ENCODE assay signal across 9 cellular contexts in genomic region chr5:123429993-123430392, GRCh38. TPM values are rescaled to one million over a fixed set of nuclear protein-coding genes. Genes with fewer than 3 reads are reported as not detected.
DNase-seq lines count a peak whose midpoint lies in the region; ATAC-seq and TF ChIP-seq lines count a peak whose summit lies in the region.
"Had no signal": no experiment of that assay in that cellular context is flagged by ENCODE, and none has a peak within 500 bp of the region (broad histone marks: within the 10 kb centered on the region; RNA-seq: fewer than 3 reads in every experiment).

No MANE protein-coding gene starts in this region.

- peak overlapping the region; percentile 52 for H2AFZ ChIP-seq in DND-41 (ENCODE audit: low read depth, low read length)

- no peak for DNase-seq in DND-41
- DNase-seq in LHCN-M2 (ENCODE audit: low read depth) = peak; percentile 68
- peak; percentile 57 for DNase-seq in astrocyte of the hippocampus (ENCODE audit: low read depth, low spot score)
- no peak for DNase-seq in ACHN
- no peak for DNase-seq in cerebellar cortex (ENCODE audit: low spot score)
- DNase-seq in globus pallidus (ENCODE audit: low spot score) = no peak
- DNase-seq in posterior cingulate gyrus = no peak
- DNase-seq: NCI-H510A treated with DMSO at 0.1 percent for 48 hours had no signal

- ATAC-seq in DND-41 (ENCODE audit: insufficient read depth, low read depth) = peak; percentile 64; the same call in 1 of the 3 replicates

- H3K9ac ChIP-seq in DND-41 (ENCODE audit: low read depth, low read length) = no peak overlapping the region

- no peaks in the 10 kb centered on the region for H4K20me1 ChIP-seq in DND-41 (ENCODE audit: insufficient read depth, low read length)

- H3K4me1 ChIP-seq in DND-41 (ENCODE audit: insufficient read depth, low read length) (0 out of 2 replicates have a peak, but pooled peaks cover 4% of the 10 kb centered on the region), mesodermal cell (ENCODE audit: control insufficient read depth, insufficient read depth, low read length, poor library complexity, severe bottlenecking) (peaks cover 4% of the 10 kb centered on the region)

- no peak overlapping the region for H3K4me2 ChIP-seq in DND-41 (ENCODE audit: insufficient read depth, low read length)

- H3K4me3 ChIP-seq in DND-41 (ENCODE audit: low read depth in 1 of 2, low read length in 2 of 2) (no peak overlapping the region), mesodermal cell (ENCODE audit: extremely low read depth, insufficient read depth, low read length, poor library complexity, severe bottlenecking) (no peak overlapping the region)

- 91 to 100% methylated on average over 1 of the region's 2 CpGs for WGBS in mesodermal cell (ENCODE audit: insufficient coverage in 2 of 2), 2 experiments

- H3K36me3 ChIP-seq in DND-41 (ENCODE audit: insufficient read depth, low read length) (no peaks in the 10 kb centered on the region), mesodermal cell (ENCODE audit: control insufficient read depth, insufficient read depth, low read length) (no peaks in the 10 kb centered on the region)

- no peak for TF ChIP-seq CTCF in DND-41 (IDR thresholded peaks at IDR 0.05; ENCODE audit: borderline replicate concordance, extremely low read depth, low read length, poor library complexity, severe bottlenecking)

- in situ Hi-C loops in ACHN (cut with HindIII; ENCODE audit: low pct_ligation_motif_present, low pct_unique_long_range_greater_than_20kb, low sequenced_read_pairs) = no loop called here

- no peaks in the 10 kb centered on the region for H3K27me3 ChIP-seq in DND-41 (ENCODE audit: insufficient read depth, low read length, poor library complexity)

- intact Hi-C loops in posterior cingulate gyrus (cut with DNase I) = no loop called here

- H3K27ac ChIP-seq in DND-41 (ENCODE audit: low read length) (no peak overlapping the region), mesodermal cell (ENCODE audit: low read depth, low read length, severe bottlenecking) (peak overlapping the region; percentile 6)

- H3K79me2 ChIP-seq in DND-41 (ENCODE audit: insufficient read depth, low read length) = no peaks in the 10 kb centered on the region

- no peaks in the 10 kb centered on the region for H3K9me3 ChIP-seq in DND-41 (ENCODE audit: insufficient read depth, low read length, severe bottlenecking)
- no peaks in the 10 kb centered on the region for H3K9me3 ChIP-seq in mesodermal cell (ENCODE audit: control insufficient read depth, low read length)

RNA-seq across cellular contexts. Expression of gene CEP120, which starts 6.8 kb away (rescaled TPM):
- total RNA-seq in LHCN-M2 (2014; rRNA removed) = 19.8 and 24.6 TPM in 2 replicates
- polyA plus RNA-seq in LHCN-M2 (2012) = 2.5 TPM
- 19.2 TPM for polyA plus RNA-seq in mesodermal cell (2013, experiment 1 of 2)
- 21.2 TPM for polyA plus RNA-seq in mesodermal cell (2013, experiment 2 of 2)

Comparison
In these comparisons a context has a peak if more than half of its experiments do, and no peak if none do; other contexts are left out.
1. DNase-seq: peak in LHCN-M2 (single experiment) and astrocyte of the hippocampus (single experiment); none in DND-41 (single experiment), ACHN (single experiment), cerebellar cortex (single experiment), globus pallidus (single experiment) and posterior cingulate gyrus (0 of 10).